Comparison of ENCODE assay signal across 19 cellular contexts in the genomic region with DNA sequence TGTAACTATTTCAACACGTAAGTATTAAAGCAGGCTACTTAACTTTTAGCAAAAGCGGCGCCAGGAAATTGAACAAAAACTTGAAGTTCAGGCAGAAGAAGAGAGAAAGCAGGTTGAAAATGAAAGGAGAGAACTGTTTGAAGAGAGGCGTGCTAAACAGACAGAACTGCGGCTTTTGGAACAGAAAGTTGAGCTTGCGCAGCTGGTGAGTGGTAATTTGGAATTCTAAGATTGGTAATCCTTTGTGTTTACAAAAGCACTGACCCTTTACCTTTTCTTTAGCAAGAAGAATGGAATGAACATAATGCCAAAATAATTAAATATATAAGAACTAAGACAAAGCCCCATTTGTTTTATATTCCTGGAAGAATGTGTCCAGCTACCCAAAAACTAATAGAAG. TPM values are rescaled to one million over a fixed set of nuclear protein-coding genes. Genes with fewer than 3 reads are reported as not detected.
DNase-seq lines count a peak whose midpoint lies in the region; ATAC-seq, FAIRE-seq and TF ChIP-seq lines count a peak whose summit lies in the region.
"Had no signal": no experiment of that assay in that cellular context is flagged by ENCODE, and none has a peak within 500 bp of the region (broad histone marks: within the 10 kb centered on the region; RNA-seq: fewer than 3 reads in every experiment).

No MANE protein-coding gene starts in this region.

- no peak overlapping the region for H3K27ac ChIP-seq in HepG2 (ENCODE audit: extremely low read length, insufficient read depth, low read length)
- no peak overlapping the region for H3K27ac ChIP-seq in right lobe of liver
- peak overlapping the region; percentile 68; the same call in 1 of the 2 replicates for H3K27ac ChIP-seq in VCaP
- H3K27ac ChIP-seq in psoas muscle = no peak overlapping the region
- H3K27ac ChIP-seq: ascending aorta, RWPE1, tibial nerve had no signal

- intact Hi-C loops in HepG2 (cut with micrococcal nuclease; ENCODE audit: unreplicated experiment) = no loop called here
- intact Hi-C loops in right lobe of liver (cut with DNase I) = loop anchor here in 1 of 2 donors (10.0 kb wide), 1 partner anchor 96 kb away; no protein-coding TSS in a partner anchor
- intact Hi-C loops in psoas muscle (cut with DNase I) = loop anchor here (5.0 kb wide), 2 partner anchors 88 to 253 kb away; partner anchors contain the start of gene FBXO33 (in 1 of the 2)

- ATAC-seq in HepG2 (no peak), right lobe of liver (no peak), HG02678 (IDR thresholded peaks at IDR 0.05; ENCODE audit: unreplicated experiment) (no peak), GM21447 (IDR thresholded peaks at IDR 0.05; ENCODE audit: unreplicated experiment) (no peak), psoas muscle (no peak)
- ATAC-seq: CD8-positive, alpha-beta T cell; GM12878; stimulated activated naive B cell treated with anti-CD40 and anti-IgM and Interleukin-4, amounts not matched to agents 10 μg/mL and 1 μg/mL and 100 μg/mL, for 72 hours had no signal

- peaks cover 9% of the 10 kb centered on the region for H3K27me3 Mint-ChIP-seq in endothelial cell (ENCODE audit: unreplicated experiment)
- H3K27me3 Mint-ChIP-seq: stimulated activated naive B cell treated with anti-CD40 and anti-IgM and Interleukin-4, amounts not matched to agents 10 μg/mL and 1 μg/mL and 100 μg/mL, for 72 hours had no signal

- no peak overlapping the region for H3K9ac ChIP-seq in HepG2 (ENCODE audit: insufficient read depth, low read depth, low read length)

- peaks cover 30% of the 10 kb centered on the region for H3K4me1 Mint-ChIP-seq in endothelial cell (ENCODE audit: unreplicated experiment)

- TF ChIP-seq CTCF in HepG2 (CRISPR knock-in tag; IDR thresholded peaks at IDR 0.05) (no peak), right lobe of liver (IDR thresholded peaks at IDR 0.05) (no peak), VCaP (conservative IDR thresholded peaks at IDR 0.05) (no peak), endothelial cell (IDR thresholded peaks at IDR 0.05; ENCODE audit: unreplicated experiment) (no peak), psoas muscle (IDR thresholded peaks at IDR 0.05) (no peak)

- peaks cover 42% of the 10 kb centered on the region for H3K79me2 ChIP-seq in HepG2 (ENCODE audit: insufficient read depth, low read length)

- H3K4me2 ChIP-seq in HepG2 (ENCODE audit: low read depth, low read length) = no peak overlapping the region

- H3K4me1 ChIP-seq in HepG2 (ENCODE audit: insufficient read depth, low read length) (peaks cover 59% of the 10 kb centered on the region), right lobe of liver (peaks cover 0 to 21% (median 11%) of the 10 kb centered on the region in 4 donors), psoas muscle (peaks cover 11% of the 10 kb centered on the region)

- H3K4me3 Mint-ChIP-seq in endothelial cell (ENCODE audit: unreplicated experiment) = peak overlapping the region; percentile 87
- H3K4me3 Mint-ChIP-seq: CD8-positive, alpha-beta T cell; stimulated activated naive B cell treated with anti-CD40 and anti-IgM and Interleukin-4, amounts not matched to agents 10 μg/mL and 1 μg/mL and 100 μg/mL, for 72 hours had no signal

- peaks cover 44 to 72% of the 10 kb centered on the region in 2 experiments for H3K36me3 ChIP-seq in HepG2 (replicated peaks in 1 of 2; ENCODE audit: control insufficient read depth in 1 of 2, insufficient read depth in 2 of 2, low read length in 2 of 2)
- peaks cover 30 to 75% (median 48%) of the 10 kb centered on the region in 4 donors for H3K36me3 ChIP-seq in right lobe of liver
- peaks cover 22 to 81% of the 10 kb centered on the region in 2 donors for H3K36me3 ChIP-seq in psoas muscle (ENCODE audit: insufficient read depth in 1 of 2, low read depth in 1 of 2)

- DNase-seq in HepG2 (ENCODE audit: low spot score) (no peak), right lobe of liver (no peak), endothelial cell (ENCODE audit: low spot score) (no peak), psoas muscle (no peak)
- DNase-seq: CD8-positive, alpha-beta T cell; cerebellar nuclear complex; DMS53; effector CD8-positive, alpha-beta T cell; NCI-H1417 treated with DMSO at 0.1 percent for 48 hours; NCI-H524 treated with DMSO at 0.1 percent for 48 hours; stimulated activated naive B cell treated with anti-CD40 and anti-IgM and Interleukin-4, amounts not matched to agents 10 μg/mL and 1 μg/mL and 100 μg/mL, for 72 hours had no signal

- peaks cover 47% of the 10 kb centered on the region for H3K36me3 Mint-ChIP-seq in endothelial cell (ENCODE audit: low read depth, unreplicated experiment)

- no peak for TF ChIP-seq RAD21 in HepG2 (CRISPR knock-in tag; IDR thresholded peaks at IDR 0.05)

- in situ Hi-C loops in HepG2 (cut with HindIII; ENCODE audit: extremely low pct_ligation_motif_present, low pct_unique_long_range_greater_than_20kb) = no loop called here

- no peak overlapping the region for H2AFZ ChIP-seq in HepG2 (ENCODE audit: low read length)

- BruUV-seq in HepG2 (replicated peaks; lab: Mats Ljungman, UMichigan) = no TSS peak

- no peaks in the 10 kb centered on the region for H3K9me3 ChIP-seq in HepG2 (ENCODE audit: low read length)
- no peaks in the 10 kb centered on the region for H3K9me3 ChIP-seq in right lobe of liver
- H3K9me3 ChIP-seq in psoas muscle = no peaks in the 10 kb centered on the region
- H3K9me3 ChIP-seq: ascending aorta, tibial nerve had no signal

- H4K20me1 ChIP-seq in HepG2 (ENCODE audit: insufficient read depth, low read length) = peaks cover 14% of the 10 kb centered on the region

- H3K27ac Mint-ChIP-seq in endothelial cell (ENCODE audit: unreplicated experiment) = peak overlapping the region; percentile 65
- H3K27ac Mint-ChIP-seq: CD8-positive, alpha-beta T cell; stimulated activated naive B cell treated with anti-CD40 and anti-IgM and Interleukin-4, amounts not matched to agents 10 μg/mL and 1 μg/mL and 100 μg/mL, for 72 hours had no signal

- no peak for TF ChIP-seq EP300 in HepG2 (IDR thresholded peaks at IDR 0.05; ENCODE audit: low read depth in 2 of 2, low read length in 2 of 2)
- TF ChIP-seq EP300 in HepG2 (CRISPR knock-in tag; IDR thresholded peaks at IDR 0.05; ENCODE audit: borderline replicate concordance) = no peak

- FAIRE-seq in HepG2 (lab: Jason Lieb, UNC) = no peak
- FAIRE-seq: GM12878, TTC549 had no signal

- POLR2A ChIA-PET in HepG2 (lab: Yijun Ruan, JAX) = interaction anchor here (0.7 to 9.0 kb wide), 7 partner anchors 9 to 1317 kb away, joined by 3 to 99 read pairs (median 3); partner anchors contain the start of gene TRAPPC6B

- H3K4me3 ChIP-seq in HepG2 (replicated peaks in 1 of 3; ENCODE audit: insufficient read depth in 1 of 3, low read depth in 2 of 3, low read length in 3 of 3) (no peak overlapping the region), right lobe of liver (no peak overlapping the region), psoas muscle (no peak overlapping the region)
- H3K4me3 ChIP-seq: ascending aorta, GM12878, tibial nerve had no signal

- TF ChIP-seq POLR2A in HepG2 (IDR thresholded peaks at IDR 0.05; ENCODE audit: insufficient read depth in 1 of 2, low read depth in 2 of 2, low read length in 2 of 2) (no peak), right lobe of liver (IDR thresholded peaks at IDR 0.05) (no peak)

- H3K9me3 Mint-ChIP-seq in endothelial cell (ENCODE audit: unreplicated experiment) = no peaks in the 10 kb centered on the region
- H3K9me3 Mint-ChIP-seq: CD8-positive, alpha-beta T cell; stimulated activated naive B cell treated with anti-CD40 and anti-IgM and Interleukin-4, amounts not matched to agents 10 μg/mL and 1 μg/mL and 100 μg/mL, for 72 hours had no signal

- 97% methylated on average over 6 of the region's 6 CpGs for WGBS in HepG2 (ENCODE audit: low lambda C conversion rate)
- WGBS in right lobe of liver (ENCODE audit: insufficient coverage, low coverage, low lambda C conversion rate, missing lambda C conversion rate) = 87% methylated on average over 6 of the region's 6 CpGs
- 95 to 97% (median 96%) methylated on average over 6 of the region's 6 CpGs for WGBS in psoas muscle, 3 donors

- H3K27me3 ChIP-seq in HepG2 (ENCODE audit: control insufficient read depth in 1 of 2, insufficient read depth in 2 of 2, low read length in 2 of 2) (no peaks in the 10 kb centered on the region; a peak in 1 of 5 replicates), right lobe of liver (no peaks in the 10 kb centered on the region), psoas muscle (ENCODE audit: insufficient read depth in 3 of 3, low read length in 2 of 3) (no peaks in the 10 kb centered on the region)
- H3K27me3 ChIP-seq: ascending aorta, tibial nerve had no signal

- CTCF ChIA-PET in HepG2 (lab: Yijun Ruan, JAX; ENCODE audit: low intra/inter-chr PET ratio, low total read pairs) = no interaction called here

RNA-seq across cellular contexts. Expression of gene PNN, which starts 4.0 kb away (rescaled TPM):
- total RNA-seq in HepG2 (2016; rRNA removed; fragmentation: Illumina TruSeq; extraction: Trizol) (110 and 214 TPM in 2 replicates), right lobe of liver (10 to 100 TPM; 12.2 to 42.0 (median 23.8) TPM), endothelial cell (ENCODE audit: unreplicated experiment) (128 TPM), psoas muscle (10 to 100 TPM; 20.1 to 29.5 (median 26.4) TPM)
- total RNA-seq in HepG2 (2016; cell fraction: cytosol; rRNA removed; fragmentation: Illumina TruSeq; extraction: Trizol; ENCODE audit: low read depth) = 47.1 and 48.8 TPM in 2 replicates
- 105 and 215 TPM in 2 replicates for total RNA-seq in HepG2 (2016; cell fraction: insoluble cytoplasmic fraction; rRNA removed; fragmentation: Illumina TruSeq; extraction: Trizol)
- 22.0 and 26.0 TPM in 2 replicates for total RNA-seq in HepG2 (2016; cell fraction: membrane; rRNA removed; fragmentation: Illumina TruSeq; extraction: Trizol)
- total RNA-seq in HepG2 (2016; cell fraction: nucleus; rRNA removed; fragmentation: Illumina TruSeq; extraction: Trizol) = 407 and 445 TPM in 2 replicates
- polyA plus RNA-seq in HepG2 (2011; rRNA removed) (58.0 and 58.6 TPM in 2 replicates), psoas muscle (10 to 100 TPM; 17.0 to 33.1 (median 27.6) TPM)
- polyA plus RNA-seq in HepG2 (2011; cell fraction: cytosol; rRNA removed) = 22.1 and 29.7 TPM in 2 replicates
- polyA plus RNA-seq in HepG2 (2011; cell fraction: nucleus; rRNA removed) = 315 and 430 TPM in 2 replicates
- 184 and 252 TPM in 2 replicates for polyA plus RNA-seq in HepG2 (2012)
- polyA plus RNA-seq in HepG2 (2016; cell fraction: cytosol; fragmentation: Illumina TruSeq; extraction: Trizol; ENCODE audit: low read depth) = 4.4 and 5.0 TPM in 2 replicates
- 155 and 157 TPM in 2 replicates for polyA plus RNA-seq in HepG2 (2016; cell fraction: insoluble cytoplasmic fraction; fragmentation: Illumina TruSeq; extraction: Trizol; ENCODE audit: low read depth)
- polyA plus RNA-seq in HepG2 (2016; cell fraction: membrane; fragmentation: Illumina TruSeq; extraction: Trizol; ENCODE audit: low read depth) = 13.0 and 14.4 TPM in 2 replicates
- 1,319 and 1,369 TPM in 2 replicates for polyA plus RNA-seq in HepG2 (2016; cell fraction: nucleus; fragmentation: Illumina TruSeq; extraction: Trizol; ENCODE audit: insufficient read depth, low read depth)
- polyA minus RNA-seq in HepG2 (2011; rRNA and poly(A)+ RNA removed; ENCODE audit: low replicate concordance) = 19.2 and 20.9 TPM in 2 replicates
- 15.5 and 21.0 TPM in 2 replicates for polyA minus RNA-seq in HepG2 (2011; cell fraction: cytosol; rRNA and poly(A)+ RNA removed)
- polyA minus RNA-seq in HepG2 (2011; cell fraction: nucleus; rRNA and poly(A)+ RNA removed) = 311 and 317 TPM in 2 replicates

RNA-seq across cellular contexts. Expression of gene TRAPPC6B, which starts 8.9 kb away (rescaled TPM):
- 51.2 and 77.5 TPM in 2 replicates for total RNA-seq in HepG2 (2016; rRNA removed; fragmentation: Illumina TruSeq; extraction: Trizol)
- 9.2 and 9.8 TPM in 2 replicates for total RNA-seq in HepG2 (2016; cell fraction: cytosol; rRNA removed; fragmentation: Illumina TruSeq; extraction: Trizol; ENCODE audit: low read depth)
- 48.6 and 74.0 TPM in 2 replicates for total RNA-seq in HepG2 (2016; cell fraction: insoluble cytoplasmic fraction; rRNA removed; fragmentation: Illumina TruSeq; extraction: Trizol)
- total RNA-seq in HepG2 (2016; cell fraction: membrane; rRNA removed; fragmentation: Illumina TruSeq; extraction: Trizol) = 22.7 and 27.3 TPM in 2 replicates
- total RNA-seq in HepG2 (2016; cell fraction: nucleus; rRNA removed; fragmentation: Illumina TruSeq; extraction: Trizol) = 47.2 and 50.6 TPM in 2 replicates
- polyA plus RNA-seq in HepG2 (2011; rRNA removed) = 29.8 and 34.3 TPM in 2 replicates
- 19.3 and 27.7 TPM in 2 replicates for polyA plus RNA-seq in HepG2 (2011; cell fraction: cytosol; rRNA removed)
- polyA plus RNA-seq in HepG2 (2011; cell fraction: nucleus; rRNA removed) = 37.2 and 38.5 TPM in 2 replicates
- polyA plus RNA-seq in HepG2 (2012) = 35.0 and 40.6 TPM in 2 replicates
- 3.4 and 3.5 TPM in 2 replicates for polyA plus RNA-seq in HepG2 (2016; cell fraction: cytosol; fragmentation: Illumina TruSeq; extraction: Trizol; ENCODE audit: low read depth)
- polyA plus RNA-seq in HepG2 (2016; cell fraction: insoluble cytoplasmic fraction; fragmentation: Illumina TruSeq; extraction: Trizol; ENCODE audit: low read depth) = 65.3 and 70.4 TPM in 2 replicates
- 13.6 and 13.7 TPM in 2 replicates for polyA plus RNA-seq in HepG2 (2016; cell fraction: membrane; fragmentation: Illumina TruSeq; extraction: Trizol; ENCODE audit: low read depth)
- polyA plus RNA-seq in HepG2 (2016; cell fraction: nucleus; fragmentation: Illumina TruSeq; extraction: Trizol; ENCODE audit: insufficient read depth, low read depth) = 67.7 and 73.9 TPM in 2 replicates
- polyA minus RNA-seq in HepG2 (2011; rRNA and poly(A)+ RNA removed; ENCODE audit: low replicate concordance) = 12.1 and 22.6 TPM in 2 replicates
- 23.4 and 31.4 TPM in 2 replicates for polyA minus RNA-seq in HepG2 (2011; cell fraction: cytosol; rRNA and poly(A)+ RNA removed)
- polyA minus RNA-seq in HepG2 (2011; cell fraction: nucleus; rRNA and poly(A)+ RNA removed) = 55.9 and 62.2 TPM in 2 replicates
- total RNA-seq in right lobe of liver = 10 to 100 TPM; 11.4 to 26.9 (median 15.1) TPM
- 28.5 TPM for total RNA-seq in endothelial cell (ENCODE audit: unreplicated experiment)
- total RNA-seq in psoas muscle = 10 to 100 TPM; 19.8 to 23.2 (median 22.6) TPM
- polyA plus RNA-seq in psoas muscle = 10 to 100 TPM in 2 of 3 donors, 1 to 10 TPM in 1; 8.0 to 31.7 (median 10.4) TPM

RNA-seq across cellular contexts. Expression of gene MIA2, which starts 54.7 kb away (rescaled TPM):
- total RNA-seq in HepG2 (2016; rRNA removed; fragmentation: Illumina TruSeq; extraction: Trizol) (119 and 158 TPM in 2 replicates), right lobe of liver (10 to 100 TPM; 58.7 to 90.8 (median 73.6) TPM), endothelial cell (ENCODE audit: unreplicated experiment) (19.8 TPM), psoas muscle (10 to 100 TPM; 15.5 to 26.2 (median 21.3) TPM)
- total RNA-seq in HepG2 (2016; cell fraction: cytosol; rRNA removed; fragmentation: Illumina TruSeq; extraction: Trizol; ENCODE audit: low read depth) = 154 and 169 TPM in 2 replicates
- 111 and 161 TPM in 2 replicates for total RNA-seq in HepG2 (2016; cell fraction: insoluble cytoplasmic fraction; rRNA removed; fragmentation: Illumina TruSeq; extraction: Trizol)
- total RNA-seq in HepG2 (2016; cell fraction: membrane; rRNA removed; fragmentation: Illumina TruSeq; extraction: Trizol) = 165 and 196 TPM in 2 replicates
- total RNA-seq in HepG2 (2016; cell fraction: nucleus; rRNA removed; fragmentation: Illumina TruSeq; extraction: Trizol) = 192 and 219 TPM in 2 replicates
- polyA plus RNA-seq in HepG2 (2011; rRNA removed) (131 and 134 TPM in 2 replicates), psoas muscle (10 to 100 TPM; 10.6 to 29.1 (median 12.6) TPM)
- polyA plus RNA-seq in HepG2 (2011; cell fraction: cytosol; rRNA removed) = 57.1 and 79.7 TPM in 2 replicates
- polyA plus RNA-seq in HepG2 (2011; cell fraction: nucleus; rRNA removed) = 77.3 and 94.7 TPM in 2 replicates
- polyA plus RNA-seq in HepG2 (2012) = 103 and 118 TPM in 2 replicates
- polyA plus RNA-seq in HepG2 (2016; cell fraction: cytosol; fragmentation: Illumina TruSeq; extraction: Trizol; ENCODE audit: low read depth) = 19.6 and 24.5 TPM in 2 replicates
- 95.4 and 102 TPM in 2 replicates for polyA plus RNA-seq in HepG2 (2016; cell fraction: insoluble cytoplasmic fraction; fragmentation: Illumina TruSeq; extraction: Trizol; ENCODE audit: low read depth)
- 45.8 and 50.4 TPM in 2 replicates for polyA plus RNA-seq in HepG2 (2016; cell fraction: membrane; fragmentation: Illumina TruSeq; extraction: Trizol; ENCODE audit: low read depth)
- polyA plus RNA-seq in HepG2 (2016; cell fraction: nucleus; fragmentation: Illumina TruSeq; extraction: Trizol; ENCODE audit: insufficient read depth, low read depth) = 216 and 223 TPM in 2 replicates
- 24.3 and 71.9 TPM in 2 replicates for polyA minus RNA-seq in HepG2 (2011; rRNA and poly(A)+ RNA removed; ENCODE audit: low replicate concordance)
- 59.9 and 69.8 TPM in 2 replicates for polyA minus RNA-seq in HepG2 (2011; cell fraction: cytosol; rRNA and poly(A)+ RNA removed)
- 211 and 242 TPM in 2 replicates for polyA minus RNA-seq in HepG2 (2011; cell fraction: nucleus; rRNA and poly(A)+ RNA removed)
